In the genomic region with DNA sequence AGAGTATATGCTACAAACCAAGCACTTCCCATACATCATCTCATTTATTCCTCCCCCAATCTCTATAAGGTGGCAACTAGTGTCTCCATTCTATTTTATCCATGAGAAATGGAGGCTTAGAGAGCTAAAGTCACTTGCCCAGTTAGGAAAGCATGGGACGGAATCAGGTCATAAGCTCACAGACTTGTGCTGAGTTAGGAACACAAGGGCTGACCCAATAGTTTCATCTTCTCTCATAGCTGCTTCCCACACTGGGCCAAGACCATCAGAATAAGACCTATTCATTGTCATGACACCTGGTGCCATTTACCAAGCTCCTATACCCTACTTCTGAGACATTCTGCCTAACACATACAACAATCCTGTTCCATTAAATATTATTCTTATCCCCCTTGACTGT, we compare ENCODE assay signal across 5 cellular contexts.
"Had no signal": no experiment of that assay in that cellular context is flagged by ENCODE, and none has a peak within 500 bp of the region (broad histone marks: within the 10 kb centered on the region; RNA-seq: fewer than 3 reads in every experiment).

No MANE protein-coding gene starts in this region.

- ATAC-seq: GM23338, K562 had no signal

- H3K27ac Mint-ChIP-seq: GM23338, H9 had no signal

- H3K4me3 Mint-ChIP-seq: GM23338, H9 had no signal

- H3K9me3 Mint-ChIP-seq: GM23338 had no signal

- DNase-seq: H9, HCEC 1CT, IMR-90 had no signal

- H3K4me3 ChIP-seq: GM23338, K562 had no signal
